11 cellular contexts compared by ENCODE assay signal in the genomic region with DNA sequence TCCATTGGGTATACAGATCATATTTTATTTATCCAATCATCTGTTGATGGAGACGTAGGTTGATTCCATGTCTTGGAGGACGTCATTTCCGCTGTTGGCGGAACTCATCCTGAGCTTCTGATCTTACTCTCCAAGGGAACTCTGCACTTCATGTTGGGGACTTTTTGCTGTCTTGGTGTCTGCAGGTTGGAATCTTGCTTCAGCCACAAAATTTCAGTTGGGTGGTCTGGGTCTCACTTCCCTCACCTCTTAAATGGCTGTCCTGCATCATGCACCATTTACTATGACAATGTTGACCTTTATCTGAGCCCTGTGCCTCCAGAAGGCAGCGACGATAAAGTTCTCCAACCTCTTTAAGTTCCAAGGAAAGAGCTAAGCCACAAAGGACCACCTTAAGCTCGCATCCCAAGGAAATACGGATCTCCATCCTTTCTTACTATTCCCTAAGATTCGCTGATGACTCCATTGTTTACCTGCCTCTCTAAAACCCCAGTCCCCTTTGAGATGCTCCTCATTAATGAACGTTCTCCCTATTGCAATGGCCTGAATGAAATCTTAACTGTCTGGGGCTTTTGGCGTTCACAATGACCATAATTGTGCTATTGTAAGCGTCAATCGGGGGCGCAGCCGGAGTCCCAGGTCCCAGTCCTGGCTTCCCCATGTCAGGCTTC. TPM values are rescaled to one million over a fixed set of nuclear protein-coding genes. Genes with fewer than 3 reads are reported as not detected.
DNase-seq lines count a peak whose midpoint lies in the region; ATAC-seq and TF ChIP-seq lines count a peak whose summit lies in the region.
"Had no signal": no experiment of that assay in that cellular context is flagged by ENCODE, and none has a peak within 500 bp of the region (broad histone marks: within the 10 kb centered on the region; RNA-seq: fewer than 3 reads in every experiment).

No MANE protein-coding gene starts in this region.

- POLR2A ChIA-PET in activated CD4-positive, alpha-beta T cell treated with anti-CD3 and anti-CD28 coated beads for 36 hours (lab: Charles Lee) = no interaction called here

- H3K9me2 ChIP-seq in OCI-LY1 (ENCODE audit: low read depth, low read length) = no peaks in the 10 kb centered on the region

- ATAC-seq in activated CD4-positive, alpha-beta T cell treated with anti-CD3 and anti-CD28 coated beads for 36 hours = no peak

- peaks cover 49% of the 10 kb centered on the region for H3K4me1 ChIP-seq in OCI-LY1 (ENCODE audit: insufficient read depth, low read length, severe bottlenecking)
- peaks cover 11 to 19% of the 10 kb centered on the region in 2 donors for H3K4me1 ChIP-seq in thyroid gland

- TF ChIP-seq CTCF in OCI-LY1 (IDR thresholded peaks at IDR 0.05; ENCODE audit: low read length) (no peak), foreskin fibroblast (IDR thresholded peaks at IDR 0.05; ENCODE audit: low read depth, low read length) (no peak), thyroid gland (IDR thresholded peaks at IDR 0.05) (no peak)

- H2AFZ ChIP-seq in OCI-LY1 (ENCODE audit: low read length) = peak overlapping the region; percentile 98

- H3K27me3 ChIP-seq in OCI-LY1 (ENCODE audit: insufficient read depth, low read length) (no peaks in the 10 kb centered on the region; the same call in 1 of the 2 replicates), thyroid gland (no peaks in the 10 kb centered on the region)

- H3K4me2 ChIP-seq in OCI-LY1 (ENCODE audit: low read length) = peak overlapping the region; percentile 93

- peak overlapping the region; percentile 61 for H3K4me3 Mint-ChIP-seq in activated CD4-positive, alpha-beta T cell treated with anti-CD3 and anti-CD28 coated beads, Interleukin-2, amount 10 ng/mL, durations not matched to agents 24 days and 14 days
- no peak overlapping the region for H3K4me3 Mint-ChIP-seq in activated CD4-positive, alpha-beta T cell treated with anti-CD3 and anti-CD28 coated beads for 36 hours

- H3K27ac ChIP-seq in OCI-LY1 (ENCODE audit: low read depth, low read length, poor library complexity, severe bottlenecking) (peak overlapping the region; percentile 80), thyroid gland (peak overlapping the region in 2 of 3 donors; percentile 63)
- H3K27ac ChIP-seq: 22Rv1 had no signal

- H3K4me1 Mint-ChIP-seq in activated CD4-positive, alpha-beta T cell treated with anti-CD3 and anti-CD28 coated beads, Interleukin-2, amount 10 ng/mL, durations not matched to agents 24 days and 14 days = peaks cover 3% of the 10 kb centered on the region
- peaks cover 4% of the 10 kb centered on the region for H3K4me1 Mint-ChIP-seq in activated CD4-positive, alpha-beta T cell treated with anti-CD3 and anti-CD28 coated beads for 36 hours

- H3K4me3 ChIP-seq in OCI-LY1 (ENCODE audit: low read depth, low read length, poor library complexity, severe bottlenecking) = peak overlapping the region; percentile 63
- H3K4me3 ChIP-seq in foreskin fibroblast (ENCODE audit: low read depth in 1 of 2, low read length in 2 of 2) = peak overlapping the region; percentile 41 to 54
- no peak overlapping the region for H3K4me3 ChIP-seq in thyroid gland (replicated peaks in 1 of 3)

- H4K20me1 ChIP-seq in OCI-LY1 (ENCODE audit: insufficient read depth, low read length) = no peaks in the 10 kb centered on the region

- no peak for TF ChIP-seq POLR2A in thyroid gland (IDR thresholded peaks at IDR 0.05)

- H3K9ac ChIP-seq in OCI-LY1 (ENCODE audit: low read length) = peak overlapping the region; percentile 64

- H3F3A ChIP-seq in OCI-LY1 (ENCODE audit: insufficient read depth, low read length) = no peaks in the 10 kb centered on the region

- WGBS in thyroid gland, 2 donors = 63 to 64% methylated on average over 13 to 15 of the region's 15 CpGs

- H3K9me3 ChIP-seq in OCI-LY1 (ENCODE audit: low read length) (no peaks in the 10 kb centered on the region), thyroid gland (no peaks in the 10 kb centered on the region)

- CTCF ChIA-PET in activated CD4-positive, alpha-beta T cell treated with anti-CD3 and anti-CD28 coated beads for 36 hours (lab: Charles Lee) = interaction anchor here (0.6 to 2.3 kb wide), 14 partner anchors 9 to 916 kb away, joined by 3 to 14 read pairs (median 4); no protein-coding TSS in a partner anchor

- DNase-seq in activated CD4-positive, alpha-beta T cell treated with anti-CD3 and anti-CD28 coated beads, Interleukin-2, amount 10 ng/mL, durations not matched to agents 24 days and 14 days = no peak
- no peak for DNase-seq in activated CD4-positive, alpha-beta T cell treated with anti-CD3 and anti-CD28 coated beads for 36 hours
- DNase-seq in foreskin fibroblast (no peak), thyroid gland (no peak), amygdala (lab: John Stamatoyannopoulos, UW) (no peak), NCI-H2196 treated with DMSO at 0.1 percent for 48 hours (lab: John Stamatoyannopoulos, UW; ENCODE audit: unreplicated experiment) (no peak), NCI-H526 (lab: John Stamatoyannopoulos, UW) (no peak)

- H3K9me3 Mint-ChIP-seq in activated CD4-positive, alpha-beta T cell treated with anti-CD3 and anti-CD28 coated beads, Interleukin-2, amount 10 ng/mL, durations not matched to agents 24 days and 14 days = no peaks in the 10 kb centered on the region
- H3K9me3 Mint-ChIP-seq in activated CD4-positive, alpha-beta T cell treated with anti-CD3 and anti-CD28 coated beads for 36 hours (ENCODE audit: low read depth) = no peaks in the 10 kb centered on the region
- H3K9me3 Mint-ChIP-seq: activated CD4-positive, alpha-beta T cell treated with anti-CD3 and anti-CD28 coated beads, Interleukin-2, amount 10 ng/mL, durations not matched to agents 7 days and 5 days had no signal

- no peak overlapping the region for H3K27ac Mint-ChIP-seq in activated CD4-positive, alpha-beta T cell treated with anti-CD3 and anti-CD28 coated beads, Interleukin-2, amount 10 ng/mL, durations not matched to agents 24 days and 14 days
- H3K27ac Mint-ChIP-seq in activated CD4-positive, alpha-beta T cell treated with anti-CD3 and anti-CD28 coated beads for 36 hours = no peak overlapping the region
- H3K27ac Mint-ChIP-seq: activated CD4-positive, alpha-beta T cell treated with anti-CD3 and anti-CD28 coated beads, Interleukin-2, amount 10 ng/mL, durations not matched to agents 7 days and 5 days had no signal

- H3K36me3 Mint-ChIP-seq in activated CD4-positive, alpha-beta T cell treated with anti-CD3 and anti-CD28 coated beads, Interleukin-2, amount 10 ng/mL, durations not matched to agents 24 days and 14 days (ENCODE audit: low read depth) = no peaks in the 10 kb centered on the region
- no peaks in the 10 kb centered on the region for H3K36me3 Mint-ChIP-seq in activated CD4-positive, alpha-beta T cell treated with anti-CD3 and anti-CD28 coated beads for 36 hours (ENCODE audit: low read depth)

- H3K79me2 ChIP-seq in OCI-LY1 (ENCODE audit: insufficient read depth, low read length) = no peaks in the 10 kb centered on the region

- H3K27me3 Mint-ChIP-seq in activated CD4-positive, alpha-beta T cell treated with anti-CD3 and anti-CD28 coated beads, Interleukin-2, amount 10 ng/mL, durations not matched to agents 24 days and 14 days = peaks cover 37% of the 10 kb centered on the region
- peaks cover 11% of the 10 kb centered on the region for H3K27me3 Mint-ChIP-seq in activated CD4-positive, alpha-beta T cell treated with anti-CD3 and anti-CD28 coated beads for 36 hours

- H3K36me3 ChIP-seq in OCI-LY1 (ENCODE audit: insufficient read depth, low read length) = no peaks in the 10 kb centered on the region
- no peaks in the 10 kb centered on the region for H3K36me3 ChIP-seq in thyroid gland

- intact Hi-C loops in activated CD4-positive, alpha-beta T cell treated with anti-CD3 and anti-CD28 coated beads, Interleukin-2, amount 10 ng/mL, durations not matched to agents 24 days and 14 days (cut with micrococcal nuclease) = loop anchor here (1.0 to 2.0 kb wide), 2 partner anchors 292 to 348 kb away; no protein-coding TSS in a partner anchor
- intact Hi-C loops in activated CD4-positive, alpha-beta T cell treated with anti-CD3 and anti-CD28 coated beads for 36 hours (cut with DNase I, micrococcal nuclease) = loop anchor here (1.0 to 5.0 kb wide), 5 partner anchors 192 to 349 kb away; a partner anchor contains a TSS
- intact Hi-C loops in thyroid gland (cut with DNase I) = loop anchor here (5.0 to 10.0 kb wide), 2 partner anchors 192 to 294 kb away; a partner anchor contains a TSS

RNA-seq across cellular contexts. Expression of a gene that starts 23.1 kb away (rescaled TPM):
- total RNA-seq in activated CD4-positive, alpha-beta T cell treated with anti-CD3 and anti-CD28 coated beads, Interleukin-2, amount 10 ng/mL, durations not matched to agents 24 days and 14 days = not detected in 2 replicates
- total RNA-seq in activated CD4-positive, alpha-beta T cell treated with anti-CD3 and anti-CD28 coated beads for 36 hours = not detected
- not detected for total RNA-seq in thyroid gland
- total RNA-seq: activated CD4-positive, alpha-beta T cell treated with anti-CD3 and anti-CD28 coated beads, Interleukin-2, amount 10 ng/mL, durations not matched to agents 7 days and 5 days; HT1080 had no signal

RNA-seq across cellular contexts. Expression of a gene that starts 37.6 kb away (rescaled TPM):
- total RNA-seq in activated CD4-positive, alpha-beta T cell treated with anti-CD3 and anti-CD28 coated beads, Interleukin-2, amount 10 ng/mL, durations not matched to agents 24 days and 14 days = 0.09 and 0.14 TPM in 2 replicates
- total RNA-seq in activated CD4-positive, alpha-beta T cell treated with anti-CD3 and anti-CD28 coated beads for 36 hours = under 1 TPM; 0.16 to 0.18 TPM
- 1 to 10 TPM in 1 of 4 donors, under 1 TPM in 3; 0.49 to 1.2 (median 0.85) TPM for total RNA-seq in thyroid gland
- total RNA-seq: HT1080 had no signal

Comparison
In these comparisons a context has a peak if more than half of its experiments do, and no peak if none do; other contexts are left out.
1. H3K4me3 ChIP-seq: peak in OCI-LY1 (single experiment) and foreskin fibroblast (2 of 2); none in thyroid gland (0 of 3).